ENCODE assay signal across 1 cellular context in genomic region chr3:112799946-112800345, GRCh38.
TF ChIP-seq lines count a peak whose summit lies in the region.

No MANE protein-coding gene starts in this region.

TF ChIP-seq in IMR-90, 13 proteins besides CTCF, POLR2A, EP300 and RAD21 (continued from another document):
- no peak for TF ChIP-seq ELK1 (IDR thresholded peaks at IDR 0.05; ENCODE audit: borderline replicate concordance, low read depth, low read length)
